8 cellular contexts compared by ENCODE assay signal in genomic region chr7:74627699-74628411, GRCh38.
A peak's percentile ranks its signal among the peaks of the same experiment; 100 is the strongest.
DNase-seq lines count a peak whose midpoint lies in the region; ATAC-seq and TF ChIP-seq lines count a peak whose summit lies in the region.

No MANE protein-coding gene starts in this region.

- no peaks in the 10 kb centered on the region for H3K36me3 ChIP-seq in rectal smooth muscle tissue (ENCODE audit: control insufficient read depth, insufficient read depth, low read length)

- no peak overlapping the region for H3K9ac ChIP-seq in rectal smooth muscle tissue (ENCODE audit: low read length)

- peak; percentile 48 for DNase-seq in GM12865 (ENCODE audit: low read depth)
- peak; percentile 92 for DNase-seq in NCI-H510A treated with DMSO at 0.1 percent for 48 hours (lab: John Stamatoyannopoulos, UW)
- peak; percentile 41 for DNase-seq in fibroblast of pulmonary artery (ENCODE audit: low read depth)
- no peak for DNase-seq in GM13977 (ENCODE audit: low spot score)
- DNase-seq in HuH-7 (ENCODE audit: low spot score), result no peak

- no peaks in the 10 kb centered on the region for H3K27me3 ChIP-seq in rectal smooth muscle tissue (ENCODE audit: control insufficient read depth, insufficient read depth, low read length)

- no peak for ATAC-seq in GM18861 (IDR thresholded peaks at IDR 0.05; ENCODE audit: unreplicated experiment)
- ATAC-seq in GM21360 (IDR thresholded peaks at IDR 0.05; ENCODE audit: unreplicated experiment), result no peak

- H3K4me1 ChIP-seq in rectal smooth muscle tissue (ENCODE audit: control insufficient read depth, insufficient read depth, low read length), result no peaks in the 10 kb centered on the region

- peak overlapping the region; percentile 53 for H3K27ac ChIP-seq in rectal smooth muscle tissue (ENCODE audit: low read depth, low read length)

- H3K4me3 ChIP-seq in GM12865 (ENCODE audit: low read depth, low read length) (no peak overlapping the region), fibroblast of pulmonary artery (replicated peaks; ENCODE audit: low read depth, low read length) (no peak overlapping the region), rectal smooth muscle tissue (ENCODE audit: low read length) (peak overlapping the region; percentile 14)

- TF ChIP-seq CTCF in GM12865 (IDR thresholded peaks at IDR 0.05; ENCODE audit: insufficient read depth, low read depth, low read length, missing control alignments) (no peak), fibroblast of pulmonary artery (IDR thresholded peaks at IDR 0.05; ENCODE audit: low read length, missing control alignments) (no peak), GM13977 (IDR thresholded peaks at IDR 0.05; ENCODE audit: extremely low read depth, insufficient read depth, missing control alignments) (no peak)

- in situ Hi-C loops in GM13977 (cut with MboI; ENCODE audit: low pct_unique_long_range_greater_than_20kb, low sequenced_read_pairs, unreplicated experiment), result no loop called here

Comparison
In these comparisons a context has a peak if more than half of its experiments do, and no peak if none do; other contexts are left out.
1. DNase-seq: peak in GM12865 (single experiment), NCI-H510A treated with DMSO at 0.1 percent for 48 hours (single experiment) and fibroblast of pulmonary artery (single experiment); none in GM13977 (single experiment) and HuH-7 (single experiment).